ENCODE assay signal across 10 cellular contexts in the genomic region with DNA sequence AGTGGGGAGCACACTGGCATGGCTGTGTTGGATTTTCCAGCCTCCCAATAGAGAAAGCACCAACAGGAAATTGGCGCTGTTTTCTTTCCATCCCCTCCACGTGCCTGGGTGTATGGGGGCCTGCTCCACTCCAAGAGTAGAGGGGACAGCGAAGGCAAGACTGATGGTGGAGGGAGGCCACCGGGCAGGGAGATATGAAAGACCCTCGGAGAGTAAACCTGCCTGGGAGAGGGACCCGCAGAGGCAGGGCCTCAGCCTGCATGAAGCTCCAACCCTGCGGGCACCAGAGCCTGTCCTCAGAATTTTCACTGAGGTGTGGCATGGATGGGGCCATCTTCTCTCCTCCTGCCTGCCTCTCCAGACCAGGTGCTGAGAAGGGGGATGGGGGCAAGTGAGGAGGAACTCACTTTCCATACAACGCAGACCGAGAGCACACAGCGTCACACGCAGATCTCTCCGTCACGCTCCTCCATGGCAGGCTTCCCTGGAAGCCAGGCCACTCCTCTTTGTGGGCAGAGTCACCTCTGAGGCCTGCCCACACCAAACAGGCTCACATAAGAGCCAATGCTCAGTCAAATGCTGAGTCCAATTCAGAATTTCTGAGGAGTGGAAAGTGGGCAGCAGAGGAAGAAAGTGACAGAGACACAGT. TPM values are rescaled to one million over a fixed set of nuclear protein-coding genes. Genes with fewer than 3 reads are reported as not detected.
DNase-seq lines count a peak whose midpoint lies in the region; ATAC-seq and TF ChIP-seq lines count a peak whose summit lies in the region.
"Had no signal": no experiment of that assay in that cellular context is flagged by ENCODE, and none has a peak within 500 bp of the region (broad histone marks: within the 10 kb centered on the region; RNA-seq: fewer than 3 reads in every experiment).

No MANE protein-coding gene starts in this region.

- peaks cover 1% of the 10 kb centered on the region for H3K9me3 ChIP-seq in KOPT-K1 (ENCODE audit: insufficient read depth, low read length, poor library complexity, severe bottlenecking)
- no peaks in the 10 kb centered on the region for H3K9me3 ChIP-seq in heart right ventricle
- H3K9me3 ChIP-seq: adrenal gland had no signal

- no peaks in the 10 kb centered on the region for H3K9me3 Mint-ChIP-seq in activated CD8-positive, alpha-beta T cell treated with anti-CD3 and anti-CD28 coated beads for 36 hours

- intact Hi-C loops in activated CD8-positive, alpha-beta T cell treated with anti-CD3 and anti-CD28 coated beads for 36 hours (cut with micrococcal nuclease): loop anchor here (1.0 kb wide), 1 partner anchor 17 kb away; no protein-coding TSS in a partner anchor
- intact Hi-C loops in heart right ventricle (cut with DNase I): loop anchor here in 1 of 10 donors (1.0 kb wide), 1 partner anchor 12 kb away; no protein-coding TSS in a partner anchor

- POLR2A ChIA-PET in activated CD8-positive, alpha-beta T cell treated with anti-CD3 and anti-CD28 coated beads for 36 hours (lab: Charles Lee): interaction anchor here (1.0 to 3.8 kb wide), 4 partner anchors 10 to 17 kb away, joined by 4 to 49 read pairs (median 10); partner anchors contain the start of gene ANXA11

- H3K36me3 ChIP-seq in KOPT-K1 (ENCODE audit: insufficient read depth, low read length): peaks cover 14% of the 10 kb centered on the region; the same call in 1 of the 2 replicates
- H3K36me3 ChIP-seq in heart right ventricle: peaks cover 0 to 10% (median 0%) of the 10 kb centered on the region in 9 donors
- H3K36me3 ChIP-seq: adrenal gland had no signal

- 67 to 71% methylated on average over 13 of the region's 13 CpGs for WGBS in heart right ventricle, 2 donors

- H3K27ac ChIP-seq in KOPT-K1 (ENCODE audit: low read depth, low read length, poor library complexity, severe bottlenecking) (peak overlapping the region; percentile 87), heart right ventricle (peak overlapping the region; percentile 19 to 84 (median 82))
- H3K27ac ChIP-seq: adrenal gland had no signal

- peak; percentile 76 for DNase-seq in activated CD8-positive, alpha-beta T cell treated with anti-CD3 and anti-CD28 coated beads for 36 hours
- peak in 1 of 2 donors; percentile 65 for DNase-seq in heart right ventricle
- DNase-seq in stimulated activated CD8-positive, alpha-beta memory T cell treated with anti-CD3 and anti-CD28 coated beads, Interleukin-4, amount 100 ng/mL, for 48 hours: peak; percentile 70
- no peak for DNase-seq in AML-193 (lab: John Stamatoyannopoulos, UW)
- DNase-seq in activated gamma-delta T cell (lab: John Stamatoyannopoulos, UW): no peak
- no peak for DNase-seq in cerebellum (ENCODE audit: low spot score)
- DNase-seq: NCI-H748 treated with DMSO at 0.1 percent for 48 hours had no signal

- peak overlapping the region; percentile 68 for H3K4me3 Mint-ChIP-seq in activated CD8-positive, alpha-beta T cell treated with anti-CD3 and anti-CD28 coated beads for 36 hours

- peaks cover 27% of the 10 kb centered on the region for H3K36me3 Mint-ChIP-seq in activated CD8-positive, alpha-beta T cell treated with anti-CD3 and anti-CD28 coated beads for 36 hours (ENCODE audit: low read depth)

- H3K4me1 Mint-ChIP-seq in activated CD8-positive, alpha-beta T cell treated with anti-CD3 and anti-CD28 coated beads for 36 hours (ENCODE audit: low read depth): peaks cover 86% of the 10 kb centered on the region

- H3K4me3 ChIP-seq in heart right ventricle: no peak overlapping the region
- H3K4me3 ChIP-seq: adrenal gland had no signal

- CTCF ChIA-PET in activated CD8-positive, alpha-beta T cell treated with anti-CD3 and anti-CD28 coated beads for 36 hours (lab: Charles Lee): interaction anchor here (1.9 to 2.3 kb wide), 4 partner anchors 10 to 42 kb away, joined by 6 to 10 read pairs (median 8); no protein-coding TSS in a partner anchor

- ATAC-seq in activated CD8-positive, alpha-beta T cell treated with anti-CD3 and anti-CD28 coated beads for 36 hours: peak; percentile 46
- peak; percentile 72 to 87 (median 84) for ATAC-seq in heart right ventricle
- ATAC-seq in HG02840 (IDR thresholded peaks at IDR 0.05; ENCODE audit: low FRiP score, unreplicated experiment): no peak

- H3K27ac Mint-ChIP-seq in activated CD8-positive, alpha-beta T cell treated with anti-CD3 and anti-CD28 coated beads for 36 hours: peak overlapping the region; percentile 95

- no peaks in the 10 kb centered on the region for H3K27me3 ChIP-seq in heart right ventricle
- H3K27me3 ChIP-seq: adrenal gland had no signal

- no peaks in the 10 kb centered on the region for H3K27me3 Mint-ChIP-seq in activated CD8-positive, alpha-beta T cell treated with anti-CD3 and anti-CD28 coated beads for 36 hours

- no peak for TF ChIP-seq CTCF in activated CD8-positive, alpha-beta T cell treated with anti-CD3 and anti-CD28 coated beads for 36 hours (IDR thresholded peaks at IDR 0.05)
- no peak for TF ChIP-seq CTCF in heart right ventricle (IDR thresholded peaks at IDR 0.05)

- H3K4me1 ChIP-seq in heart right ventricle: peaks cover 29 to 97% (median 90%) of the 10 kb centered on the region in 9 donors

RNA-seq across cellular contexts. Expression of gene ANXA11, which starts 18.8 kb away (rescaled TPM):
- total RNA-seq in activated CD8-positive, alpha-beta T cell treated with anti-CD3 and anti-CD28 coated beads for 36 hours: 100 to 1,000 TPM; 226 to 238 TPM
- total RNA-seq in heart right ventricle: 100 to 1,000 TPM; 338 to 558 (median 422) TPM
- polyA plus RNA-seq in heart right ventricle: 1,000 to 10,000 TPM in 1 of 2 donors, 100 to 1,000 TPM in 1; 160 to 1,089 TPM
- 5.4 TPM for total RNA-seq in cerebellum

RNA-seq across cellular contexts. Expression of gene PLAC9, which starts 54.0 kb away (rescaled TPM):
- not detected for total RNA-seq in activated CD8-positive, alpha-beta T cell treated with anti-CD3 and anti-CD28 coated beads for 36 hours
- total RNA-seq in heart right ventricle (10 to 100 TPM; 16.8 to 41.7 (median 26.8) TPM), cerebellum (6.3 TPM)
- polyA plus RNA-seq in heart right ventricle: 100 to 1,000 TPM in 1 of 2 donors, 10 to 100 TPM in 1; 63.7 to 129 TPM

Comparison
In these comparisons a context has a peak if more than half of its experiments do, and no peak if none do; other contexts are left out.
1. DNase-seq: peak in activated CD8-positive, alpha-beta T cell treated with anti-CD3 and anti-CD28 coated beads for 36 hours (single experiment) and stimulated activated CD8-positive, alpha-beta memory T cell treated with anti-CD3 and anti-CD28 coated beads, Interleukin-4, amount 100 ng/mL, for 48 hours (single experiment); none in AML-193 (0 of 2), activated gamma-delta T cell (single experiment) and cerebellum (single experiment).
2. RNA of gene ANXA11, which starts 18.8 kb away (total RNA-seq): 338 to 558 TPM in heart right ventricle and 226 to 238 TPM in activated CD8-positive, alpha-beta T cell treated with anti-CD3 and anti-CD28 coated beads for 36 hours; 5.4 TPM in cerebellum (single experiment); every median in the first group is over 10 times any median in the second.